ENCODE assay signal across 13 cellular contexts in genomic region chr5:172403822-172404221, GRCh38. TPM values are rescaled to one million over a fixed set of nuclear protein-coding genes. Genes with fewer than 3 reads are reported as not detected.
A peak's percentile ranks its signal among the peaks of the same experiment; 100 is the strongest.
DNase-seq lines count a peak whose midpoint lies in the region; ATAC-seq and TF ChIP-seq lines count a peak whose summit lies in the region.
"Had no signal": no experiment of that assay in that cellular context is flagged by ENCODE, and none has a peak within 500 bp of the region (broad histone marks: within the 10 kb centered on the region; RNA-seq: fewer than 3 reads in every experiment).

No MANE protein-coding gene starts in this region.

- peaks cover 16% of the 10 kb centered on the region for H3K4me1 ChIP-seq in iPS-15b (ENCODE audit: control insufficient read depth, insufficient read depth, low read length)
- peaks cover 5% of the 10 kb centered on the region for H3K4me1 ChIP-seq in prostate gland (replicated peaks)
- peaks cover 18% of the 10 kb centered on the region for H3K4me1 ChIP-seq in upper lobe of right lung

- H3K27me3 Mint-ChIP-seq in effector memory CD8-positive, alpha-beta T cell = peaks cover 41 to 47% of the 10 kb centered on the region in 2 donors

- H3K36me3 ChIP-seq in iPS-15b (ENCODE audit: control insufficient read depth, insufficient read depth, low read length) (peaks cover 14% of the 10 kb centered on the region), prostate gland (no peaks in the 10 kb centered on the region), upper lobe of right lung (peaks cover 10% of the 10 kb centered on the region)
- H3K36me3 ChIP-seq: neutrophil had no signal

- 69% methylated on average over 7 of the region's 7 CpGs for WGBS in prostate gland

- intact Hi-C loops in prostate gland (cut with DNase I) (no loop called here), upper lobe of right lung (cut with DNase I) (no loop called here)

- H3K36me3 Mint-ChIP-seq in effector memory CD8-positive, alpha-beta T cell (ENCODE audit: insufficient read depth) = no peaks in the 10 kb centered on the region
- H3K36me3 Mint-ChIP-seq: CD14-positive monocyte had no signal

- no peak for TF ChIP-seq POLR2A in prostate gland (IDR thresholded peaks at IDR 0.05)

- no peaks in the 10 kb centered on the region for H3K9me3 Mint-ChIP-seq in effector memory CD8-positive, alpha-beta T cell
- H3K9me3 Mint-ChIP-seq: activated B cell treated with CpG ODN at 0.5 μM for 24 hours had no signal

- ATAC-seq in upper lobe of right lung (no peak), HG02870 (IDR thresholded peaks at IDR 0.05; ENCODE audit: unreplicated experiment) (no peak)
- no peak for ATAC-seq in effector memory CD8-positive, alpha-beta T cell (replicated peaks)
- no peak for ATAC-seq in stimulated activated naive CD8-positive, alpha-beta T cell treated with anti-CD3 and anti-CD28 coated beads, Interleukin-15, Interleukin-2, amounts not matched to agents 100 U/mL and 50 U/mL, for 24 hours

- H3K4me3 Mint-ChIP-seq in effector memory CD8-positive, alpha-beta T cell = no peak overlapping the region
- H3K4me3 Mint-ChIP-seq: activated B cell treated with CpG ODN at 0.5 μM for 24 hours, CD14-positive monocyte had no signal

- H3K27me3 ChIP-seq in iPS-15b (ENCODE audit: control insufficient read depth, insufficient read depth, low read length) = no peaks in the 10 kb centered on the region
- no peaks in the 10 kb centered on the region for H3K27me3 ChIP-seq in prostate gland (replicated peaks; ENCODE audit: insufficient read depth)
- no peaks in the 10 kb centered on the region for H3K27me3 ChIP-seq in upper lobe of right lung

- DNase-seq in caudate nucleus (lab: John Stamatoyannopoulos, UW) = no peak
- no peak for DNase-seq in prostate gland (ENCODE audit: low spot score)
- no peak for DNase-seq in upper lobe of right lung
- DNase-seq in AG08396 (ENCODE audit: low spot score) = no peak
- DNase-seq in effector memory CD8-positive, alpha-beta T cell = no peak
- DNase-seq in stimulated activated naive CD8-positive, alpha-beta T cell treated with anti-CD3 and anti-CD28 coated beads, Interleukin-15, Interleukin-2, amounts not matched to agents 100 U/mL and 50 U/mL, for 24 hours = no peak
- DNase-seq: activated B cell treated with CpG ODN at 0.5 μM for 24 hours; activated naive CD4-positive, alpha-beta T cell treated with anti-CD3 and anti-CD28 coated beads, Interleukin-2, amount 50 U/mL, for 16 hours; stimulated activated CD4-positive, alpha-beta T cell treated with anti-CD3 and anti-CD28 coated beads, Interleukin-12 subunit alpha, Interleukin-12 subunit beta, amount 100 ng/mL, for 4 hours had no signal

- TF ChIP-seq CTCF in prostate gland (IDR thresholded peaks at IDR 0.05) = no peak
- TF ChIP-seq CTCF in upper lobe of right lung (IDR thresholded peaks at IDR 0.05) = no peak

- H3K9me3 ChIP-seq in iPS-15b (ENCODE audit: control insufficient read depth, insufficient read depth, low read length) = no peaks in the 10 kb centered on the region
- no peaks in the 10 kb centered on the region for H3K9me3 ChIP-seq in prostate gland
- no peaks in the 10 kb centered on the region for H3K9me3 ChIP-seq in upper lobe of right lung
- H3K9me3 ChIP-seq: neutrophil had no signal

- no peaks in the 10 kb centered on the region for H3K4me1 Mint-ChIP-seq in effector memory CD8-positive, alpha-beta T cell (ENCODE audit: low read depth in 2 of 2)
- H3K4me1 Mint-ChIP-seq: activated B cell treated with CpG ODN at 0.5 μM for 24 hours had no signal

- H3K27ac ChIP-seq in caudate nucleus (ENCODE audit: low read depth, low read length) (peak overlapping the region; percentile 92), prostate gland (peak overlapping the region; percentile 76 to 85), upper lobe of right lung (peak overlapping the region; percentile 65)
- H3K27ac ChIP-seq: neutrophil had no signal

- H3K9ac ChIP-seq in iPS-15b (ENCODE audit: low read depth, low read length) = peak overlapping the region; percentile 12

- H3K4me3 ChIP-seq in iPS-15b (ENCODE audit: low read depth, low read length) (no peak overlapping the region), prostate gland (no peak overlapping the region), upper lobe of right lung (no peak overlapping the region)

- no peak overlapping the region for H3K27ac Mint-ChIP-seq in effector memory CD8-positive, alpha-beta T cell
- H3K27ac Mint-ChIP-seq: activated B cell treated with CpG ODN at 0.5 μM for 24 hours, CD14-positive monocyte had no signal

RNA-seq across cellular contexts. Expression of gene SH3PXD2B, which starts 50.5 kb away (rescaled TPM):
- total RNA-seq in prostate gland (10 to 100 TPM; 15.8 to 38.0 TPM), upper lobe of right lung (46.2 TPM)
